ENCODE assay signal across 1 cellular context in the genomic region with DNA sequence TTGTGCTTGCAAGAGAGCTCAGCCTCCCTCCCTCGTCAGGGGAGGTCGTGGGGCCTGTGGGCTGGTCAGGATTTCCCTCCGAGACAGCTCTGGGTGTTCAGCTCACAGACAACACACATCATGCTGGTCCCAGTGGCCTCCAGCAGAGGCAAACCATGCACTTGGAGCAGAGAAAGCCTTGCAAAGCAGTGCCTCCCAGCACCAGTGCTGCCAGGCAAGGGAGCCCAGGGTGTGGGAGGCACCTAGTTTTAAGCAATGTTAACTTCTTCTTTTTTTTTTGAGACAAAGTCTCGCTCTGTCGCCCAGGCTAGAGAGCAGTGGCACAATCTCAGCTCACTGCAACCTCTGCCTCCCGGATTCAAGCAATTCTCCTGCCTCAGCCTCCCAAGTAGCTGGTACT.
TF ChIP-seq lines count a peak whose summit lies in the region.

No MANE protein-coding gene starts in this region.

TF ChIP-seq in IMR-90, 13 proteins besides CTCF, POLR2A, EP300 and RAD21:
- TF ChIP-seq RCOR1 (IDR thresholded peaks at IDR 0.05; ENCODE audit: insufficient replicate concordance, low read length): no peak
- TF ChIP-seq MXI1 (IDR thresholded peaks at IDR 0.05; ENCODE audit: borderline replicate concordance, low read depth, low read length): no peak
- TF ChIP-seq RFX5 (IDR thresholded peaks at IDR 0.05; ENCODE audit: low read depth, low read length): no peak
- no peak for TF ChIP-seq FOS (IDR thresholded peaks at IDR 0.05; ENCODE audit: low read depth, low read length)
- no peak for TF ChIP-seq BHLHE40 (IDR thresholded peaks at IDR 0.05; ENCODE audit: low read depth, low read length)
- no peak for TF ChIP-seq CEBPB (IDR thresholded peaks at IDR 0.05; ENCODE audit: low read depth, low read length)
